In the genomic region with DNA sequence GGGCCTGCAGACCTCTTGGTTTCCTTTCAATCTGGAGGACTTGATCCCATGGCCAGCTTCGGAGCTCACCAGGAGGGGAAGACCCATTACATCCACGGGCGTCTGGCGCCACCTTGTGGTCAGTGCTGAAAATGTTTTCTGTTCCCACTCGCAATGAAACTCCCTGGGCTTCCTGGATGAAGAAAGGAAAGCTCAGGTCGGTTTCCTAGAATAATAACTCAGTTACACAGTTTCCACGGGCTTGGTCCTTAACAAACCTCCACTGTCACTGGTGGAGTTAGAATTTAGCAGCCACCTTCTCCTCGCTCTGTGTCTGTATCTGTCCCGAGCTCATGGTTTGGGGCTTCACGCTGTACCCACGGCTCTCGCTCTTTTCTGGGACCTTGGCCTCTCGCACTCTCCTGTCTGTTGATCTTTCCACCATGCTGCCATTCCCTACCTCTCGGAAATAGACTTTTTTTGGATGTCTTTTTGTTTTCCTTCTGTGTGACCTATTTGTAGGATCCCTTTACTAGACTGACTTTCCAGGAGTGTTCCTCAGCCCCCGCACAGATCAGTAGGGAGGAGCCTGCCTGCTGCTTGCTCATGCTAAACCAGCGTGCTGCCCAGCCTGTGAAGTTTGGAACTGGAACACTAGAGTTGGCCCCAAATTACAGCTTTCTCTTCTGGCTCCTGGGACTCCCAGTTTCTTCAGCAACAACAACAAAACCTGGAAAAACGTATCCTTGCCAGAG, we compare ENCODE assay signal across 8 cellular contexts. TPM values are rescaled to one million over a fixed set of nuclear protein-coding genes. Genes with fewer than 3 reads are reported as not detected.
DNase-seq lines count a peak whose midpoint lies in the region; ATAC-seq and TF ChIP-seq lines count a peak whose summit lies in the region.

No MANE protein-coding gene starts in this region.

- H3K27ac ChIP-seq in GM23248: peak overlapping the region; percentile 46

- peak overlapping the region; percentile 68 for H3K9ac ChIP-seq in GM23248

- no peaks in the 10 kb centered on the region for H3K36me3 Mint-ChIP-seq in natural killer cell treated with Interleukin-12 subunit alpha and Interleukin-12 subunit beta and Interleukin-15 and Interleukin-18, amount 100 ng/mL, for 72 hours

- TF ChIP-seq CTCF in LNCaP clone FGC (IDR thresholded peaks at IDR 0.05; ENCODE audit: control insufficient read depth, extremely low read depth, insufficient read depth): peak; percentile 92

- peak overlapping the region; percentile 79 for H3K4me3 ChIP-seq in GM23248
- H3K4me3 ChIP-seq in LNCaP clone FGC (ENCODE audit: low read depth, low read length): no peak overlapping the region

- 0 to 1% methylated on average over 17 of the region's 17 CpGs for WGBS in GM23248 (ENCODE audit: low coverage in 1 of 2, low lambda C conversion rate in 2 of 2, missing lambda C conversion rate in 2 of 2), 2 experiments

- peak overlapping the region; percentile 90 for H2AFZ ChIP-seq in GM23248

- peaks cover 8 to 11% of the 10 kb centered on the region in 2 donors for H3K4me1 Mint-ChIP-seq in natural killer cell treated with Interleukin-12 subunit alpha and Interleukin-12 subunit beta and Interleukin-15 and Interleukin-18, amount 100 ng/mL, for 72 hours (ENCODE audit: low read depth in 2 of 2)

- H3K27ac Mint-ChIP-seq in natural killer cell treated with Interleukin-12 subunit alpha and Interleukin-12 subunit beta and Interleukin-15 and Interleukin-18, amount 100 ng/mL, for 72 hours: peak overlapping the region in 1 of 2 donors; percentile 56

- ATAC-seq in natural killer cell treated with Interleukin-12 subunit alpha and Interleukin-12 subunit beta and Interleukin-15 and Interleukin-18, amount 100 ng/mL, for 72 hours: peak; percentile 84 to 90

- H3K27me3 Mint-ChIP-seq in natural killer cell treated with Interleukin-12 subunit alpha and Interleukin-12 subunit beta and Interleukin-15 and Interleukin-18, amount 100 ng/mL, for 72 hours: no peaks in the 10 kb centered on the region

- no peaks in the 10 kb centered on the region for H3K27me3 ChIP-seq in GM23248 (replicated peaks; ENCODE audit: insufficient read depth)

- H3K79me2 ChIP-seq in GM23248 (ENCODE audit: insufficient read depth): no peaks in the 10 kb centered on the region

- H4K20me1 ChIP-seq in GM23248 (ENCODE audit: insufficient read depth): no peaks in the 10 kb centered on the region

- peak overlapping the region; percentile 96 for H3K4me2 ChIP-seq in GM23248 (ENCODE audit: unreplicated experiment)

- H3K4me3 Mint-ChIP-seq in natural killer cell treated with Interleukin-12 subunit alpha and Interleukin-12 subunit beta and Interleukin-15 and Interleukin-18, amount 100 ng/mL, for 72 hours: peak overlapping the region; percentile 72

- H3K9me3 Mint-ChIP-seq in natural killer cell treated with Interleukin-12 subunit alpha and Interleukin-12 subunit beta and Interleukin-15 and Interleukin-18, amount 100 ng/mL, for 72 hours: no peaks in the 10 kb centered on the region

- in situ Hi-C loops in GM23248 (cut with MboI): loop anchor here (25.0 kb wide), 2 partner anchors 627 to 927 kb away; no protein-coding TSS in a partner anchor

- no peaks in the 10 kb centered on the region for H3K9me3 ChIP-seq in GM23248 (ENCODE audit: low read depth)

- no peaks in the 10 kb centered on the region for H3K36me3 ChIP-seq in GM23248 (ENCODE audit: low read depth)

- H3K4me1 ChIP-seq in GM23248 (ENCODE audit: insufficient read depth): peaks cover 27% of the 10 kb centered on the region

- peak; percentile 78 for DNase-seq in DMS153 (lab: John Stamatoyannopoulos, UW)
- peak; percentile 91 for DNase-seq in GM23248
- DNase-seq in LNCaP clone FGC (ENCODE audit: low read depth): peak; percentile 48
- peak; percentile 85 for DNase-seq in RPMI7951 (ENCODE audit: low read depth)
- DNase-seq in activated T-helper 1 cell treated with anti-CD3 and anti-CD28 coated beads, Interleukin-2, amount 50 U/mL, for 16 hours (ENCODE audit: low read depth in 1 of 2, low spot score in 1 of 2): peak; percentile 71 to 83
- DNase-seq in fibroblast of peridontal ligament (ENCODE audit: extremely low read depth): peak; percentile 94
- DNase-seq in natural killer cell treated with Interleukin-12 subunit alpha and Interleukin-12 subunit beta and Interleukin-15 and Interleukin-18, amount 100 ng/mL, for 72 hours (ENCODE audit: low spot score): peak; percentile 85
- peak; percentile 44 to 87 (median 74) for DNase-seq in stimulated activated naive CD4-positive, alpha-beta T cell (lab: John Stamatoyannopoulos, UW)

- no peaks in the 10 kb centered on the region for H3K9me2 ChIP-seq in GM23248 (ENCODE audit: insufficient read depth)

- peaks cover 13% of the 10 kb centered on the region for H3F3A ChIP-seq in GM23248 (ENCODE audit: insufficient read depth)

RNA-seq across cellular contexts. Expression of gene IL20RB, which starts 56.3 kb away (rescaled TPM):
- total RNA-seq in GM23248 (2014; rRNA removed; shearing (Covaris generic)): 97.4 and 107 TPM in 2 replicates
- polyA plus RNA-seq in GM23248 (2016; fragmentation: Nextera tagmentation; extraction: Ambion mirVana): 72.5 TPM in 2 replicates
- 10.7 and 17.2 TPM in 2 replicates for total RNA-seq in RPMI7951 (2014; rRNA removed; shearing (Covaris generic))
- 1 to 10 TPM; 3.4 to 8.7 TPM for total RNA-seq in natural killer cell treated with Interleukin-12 subunit alpha and Interleukin-12 subunit beta and Interleukin-15 and Interleukin-18, amount 100 ng/mL, for 72 hours
